In genomic region chr11:73989156-73989555, GRCh38 we compare ENCODE assay signal across 1 cellular context.
TF ChIP-seq lines count a peak whose summit lies in the region.

No MANE protein-coding gene starts in this region.

TF ChIP-seq in WTC11, 78 proteins besides CTCF, POLR2A, EP300 and RAD21 (continued from another document):
- TF ChIP-seq ATF2 (CRISPR knock-in tag; IDR thresholded peaks at IDR 0.05; ENCODE audit: borderline replicate concordance, low read depth) (no peak), ZNF263 (CRISPR knock-in tag; IDR thresholded peaks at IDR 0.05; ENCODE audit: low read depth) (no peak), PREB (CRISPR knock-in tag; IDR thresholded peaks at IDR 0.05; ENCODE audit: borderline replicate concordance) (no peak), MLX (CRISPR knock-in tag; IDR thresholded peaks at IDR 0.05) (no peak), ZNF317 (CRISPR knock-in tag; IDR thresholded peaks at IDR 0.05; ENCODE audit: borderline replicate concordance, low read depth) (no peak), NFYB (CRISPR knock-in tag; conservative IDR thresholded peaks at IDR 0.05; ENCODE audit: low read depth) (no peak), ZNF281 (CRISPR knock-in tag; IDR thresholded peaks at IDR 0.05) (no peak), NR1H2 (CRISPR knock-in tag; IDR thresholded peaks at IDR 0.05) (no peak), HMGXB4 (CRISPR knock-in tag; IDR thresholded peaks at IDR 0.05) (no peak), ATF3 (CRISPR knock-in tag; conservative IDR thresholded peaks at IDR 0.05) (no peak), RORB (CRISPR knock-in tag; IDR thresholded peaks at IDR 0.05) (no peak)
